Comparison of ENCODE assay signal across 24 cellular contexts in genomic region chr13:108082481-108082880, GRCh38.
"Had no signal": no experiment of that assay in that cellular context is flagged by ENCODE, and none has a peak within 500 bp of the region (broad histone marks: within the 10 kb centered on the region; RNA-seq: fewer than 3 reads in every experiment).

No MANE protein-coding gene starts in this region.

- H3K27me3 ChIP-seq: colonic mucosa, esophagus squamous epithelium, gastrocnemius medialis, heart right ventricle, left lung had no signal

- H3K36me3 ChIP-seq: colonic mucosa, esophagus squamous epithelium, gastrocnemius medialis, heart right ventricle, left lung, lower lobe of right lung had no signal

- H3K4me1 ChIP-seq: colonic mucosa, esophagus squamous epithelium, left lung, lower lobe of right lung had no signal

- DNase-seq: cerebellar nuclear complex; colonic mucosa; cortex of kidney; effector CD8-positive, alpha-beta T cell; effector memory CD8-positive, alpha-beta T cell; endodermal cell; erythroblast; esophagus squamous epithelium; foreskin fibroblast; foreskin melanocyte; gastrocnemius medialis; glutamatergic neuron; head of caudate nucleus; heart right ventricle; hippocampal formation; left cardiac atrium; left lung; left ventricle myocardium superior; lower lobe of right lung; mucosa of descending colon had no signal

- H3K4me1 Mint-ChIP-seq: endodermal cell had no signal

- ATAC-seq: effector memory CD8-positive, alpha-beta T cell; esophagus mucosa; gastrocnemius medialis; heart right ventricle; left cardiac atrium; left lung; left ventricle myocardium superior; lower lobe of right lung; mucosa of descending colon had no signal

- H3K27ac ChIP-seq: colonic mucosa, epithelial cell of prostate, esophagus squamous epithelium, gastrocnemius medialis, heart right ventricle, left lung, lower lobe of right lung had no signal

- H3K36me3 Mint-ChIP-seq: mesothelial cell of epicardium had no signal

- H3K27me3 Mint-ChIP-seq: dendritic cell treated with granulocyte-macrophage colony-stimulating factor and Interleukin-4, amounts not matched to agents 40 ng/mL and 50 ng/mL, for 4 days; effector memory CD8-positive, alpha-beta T cell had no signal

- H3K4me3 ChIP-seq: colonic mucosa, esophagus squamous epithelium, gastrocnemius medialis, heart right ventricle, left lung, lower lobe of right lung, mucosa of descending colon had no signal

- H3K27ac Mint-ChIP-seq: dendritic cell treated with granulocyte-macrophage colony-stimulating factor and Interleukin-4, amounts not matched to agents 40 ng/mL and 50 ng/mL, for 4 days; effector memory CD8-positive, alpha-beta T cell; endodermal cell; mesothelial cell of epicardium had no signal

- H3K4me3 Mint-ChIP-seq: dendritic cell treated with granulocyte-macrophage colony-stimulating factor and Interleukin-4, amounts not matched to agents 40 ng/mL and 50 ng/mL, for 4 days; effector memory CD8-positive, alpha-beta T cell; endodermal cell; mesothelial cell of epicardium had no signal

- H3K9me3 ChIP-seq: colonic mucosa, gastrocnemius medialis had no signal
